Comparison of ENCODE assay signal across 1 cellular context in genomic region chr2:140362361-140362760, GRCh38.
TF ChIP-seq lines count a peak whose summit lies in the region.

No MANE protein-coding gene starts in this region.

TF ChIP-seq in SK-N-SH, 30 proteins besides CTCF, POLR2A, EP300 and RAD21 (continued from another document):
- TF ChIP-seq, protein P1, sequence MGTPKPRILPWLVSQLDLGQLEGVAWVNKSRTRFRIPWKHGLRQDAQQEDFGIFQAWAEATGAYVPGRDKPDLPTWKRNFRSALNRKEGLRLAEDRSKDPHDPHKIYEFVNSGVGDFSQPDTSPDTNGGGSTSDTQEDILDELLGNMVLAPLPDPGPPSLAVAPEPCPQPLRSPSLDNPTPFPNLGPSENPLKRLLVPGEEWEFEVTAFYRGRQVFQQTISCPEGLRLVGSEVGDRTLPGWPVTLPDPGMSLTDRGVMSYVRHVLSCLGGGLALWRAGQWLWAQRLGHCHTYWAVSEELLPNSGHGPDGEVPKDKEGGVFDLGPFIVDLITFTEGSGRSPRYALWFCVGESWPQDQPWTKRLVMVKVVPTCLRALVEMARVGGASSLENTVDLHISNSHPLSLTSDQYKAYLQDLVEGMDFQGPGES (IDR thresholded peaks at IDR 0.05; ENCODE audit: low read depth, low read length): no peak
- TF ChIP-seq, protein P2, sequence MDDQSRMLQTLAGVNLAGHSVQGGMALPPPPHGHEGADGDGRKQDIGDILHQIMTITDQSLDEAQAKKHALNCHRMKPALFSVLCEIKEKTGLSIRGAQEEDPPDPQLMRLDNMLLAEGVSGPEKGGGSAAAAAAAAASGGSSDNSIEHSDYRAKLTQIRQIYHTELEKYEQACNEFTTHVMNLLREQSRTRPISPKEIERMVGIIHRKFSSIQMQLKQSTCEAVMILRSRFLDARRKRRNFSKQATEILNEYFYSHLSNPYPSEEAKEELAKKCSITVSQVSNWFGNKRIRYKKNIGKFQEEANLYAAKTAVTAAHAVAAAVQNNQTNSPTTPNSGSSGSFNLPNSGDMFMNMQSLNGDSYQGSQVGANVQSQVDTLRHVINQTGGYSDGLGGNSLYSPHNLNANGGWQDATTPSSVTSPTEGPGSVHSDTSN (IDR thresholded peaks at IDR 0.05): no peak
- TF ChIP-seq USF2 (IDR thresholded peaks at IDR 0.05; ENCODE audit: borderline replicate concordance, low read depth, low read length) (no peak), TEAD4 (IDR thresholded peaks at IDR 0.05; ENCODE audit: borderline replicate concordance, insufficient read depth) (no peak), NFIC (IDR thresholded peaks at IDR 0.05; ENCODE audit: borderline replicate concordance) (no peak)
- TF ChIP-seq, protein P3, sequence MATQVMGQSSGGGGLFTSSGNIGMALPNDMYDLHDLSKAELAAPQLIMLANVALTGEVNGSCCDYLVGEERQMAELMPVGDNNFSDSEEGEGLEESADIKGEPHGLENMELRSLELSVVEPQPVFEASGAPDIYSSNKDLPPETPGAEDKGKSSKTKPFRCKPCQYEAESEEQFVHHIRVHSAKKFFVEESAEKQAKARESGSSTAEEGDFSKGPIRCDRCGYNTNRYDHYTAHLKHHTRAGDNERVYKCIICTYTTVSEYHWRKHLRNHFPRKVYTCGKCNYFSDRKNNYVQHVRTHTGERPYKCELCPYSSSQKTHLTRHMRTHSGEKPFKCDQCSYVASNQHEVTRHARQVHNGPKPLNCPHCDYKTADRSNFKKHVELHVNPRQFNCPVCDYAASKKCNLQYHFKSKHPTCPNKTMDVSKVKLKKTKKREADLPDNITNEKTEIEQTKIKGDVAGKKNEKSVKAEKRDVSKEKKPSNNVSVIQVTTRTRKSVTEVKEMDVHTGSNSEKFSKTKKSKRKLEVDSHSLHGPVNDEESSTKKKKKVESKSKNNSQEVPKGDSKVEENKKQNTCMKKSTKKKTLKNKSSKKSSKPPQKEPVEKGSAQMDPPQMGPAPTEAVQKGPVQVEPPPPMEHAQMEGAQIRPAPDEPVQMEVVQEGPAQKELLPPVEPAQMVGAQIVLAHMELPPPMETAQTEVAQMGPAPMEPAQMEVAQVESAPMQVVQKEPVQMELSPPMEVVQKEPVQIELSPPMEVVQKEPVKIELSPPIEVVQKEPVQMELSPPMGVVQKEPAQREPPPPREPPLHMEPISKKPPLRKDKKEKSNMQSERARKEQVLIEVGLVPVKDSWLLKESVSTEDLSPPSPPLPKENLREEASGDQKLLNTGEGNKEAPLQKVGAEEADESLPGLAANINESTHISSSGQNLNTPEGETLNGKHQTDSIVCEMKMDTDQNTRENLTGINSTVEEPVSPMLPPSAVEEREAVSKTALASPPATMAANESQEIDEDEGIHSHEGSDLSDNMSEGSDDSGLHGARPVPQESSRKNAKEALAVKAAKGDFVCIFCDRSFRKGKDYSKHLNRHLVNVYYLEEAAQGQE (IDR thresholded peaks at IDR 0.05; ENCODE audit: low read depth, low read length): no peak
